ENCODE assay signal across 17 cellular contexts in genomic region chr3:85110393-85110792, GRCh38.
DNase-seq lines count a peak whose midpoint lies in the region; ATAC-seq and TF ChIP-seq lines count a peak whose summit lies in the region.
"Had no signal": no experiment of that assay in that cellular context is flagged by ENCODE, and none has a peak within 500 bp of the region (broad histone marks: within the 10 kb centered on the region; RNA-seq: fewer than 3 reads in every experiment).

No MANE protein-coding gene starts in this region.

- DNase-seq in Calu3, result no peak
- no peak for DNase-seq in foreskin keratinocyte
- DNase-seq in activated CD4-positive, alpha-beta T cell treated with anti-CD3 and anti-CD28 coated beads, Interleukin-2, amount 10 ng/mL, durations not matched to agents 24 days and 14 days, result no peak
- DNase-seq in kidney glomerular epithelial cell (lab: John Stamatoyannopoulos, UW), result no peak
- no peak for DNase-seq in gastrocnemius medialis
- DNase-seq: ACHN; CD4-positive, alpha-beta memory T cell; DMS153; DMS79 treated with DMSO at 0.1 percent for 48 hours; EL; GOT3; H9 had no signal

- H3K4me1 ChIP-seq in OCI-LY3 (ENCODE audit: low read length) (no peaks in the 10 kb centered on the region), foreskin keratinocyte (no peaks in the 10 kb centered on the region), gastrocnemius medialis (no peaks in the 10 kb centered on the region)

- no peaks in the 10 kb centered on the region for H3F3A ChIP-seq in SU-DHL-6 (ENCODE audit: insufficient read depth)

- in situ Hi-C loops in gastrocnemius medialis (cut with MboI; ENCODE audit: low sequenced_read_pairs in 4 of 4), result no loop called here

- H3K9ac ChIP-seq in OCI-LY3 (ENCODE audit: low read length), result no peak overlapping the region
- H3K9ac ChIP-seq in SU-DHL-6 (ENCODE audit: low read length), result no peak overlapping the region

- CTCF ChIA-PET in Calu3 (lab: Charles Lee), result interaction anchor here (1.3 to 1.5 kb wide), 2 partner anchors 83 to 250 kb away, joined by 3 to 7 read pairs; no protein-coding TSS in a partner anchor

- H3K9me3 ChIP-seq in OCI-LY3 (ENCODE audit: insufficient read depth, low read length) (no peaks in the 10 kb centered on the region), SU-DHL-6 (ENCODE audit: insufficient read depth, low read length) (no peaks in the 10 kb centered on the region), gastrocnemius medialis (no peaks in the 10 kb centered on the region)

- H3K27me3 Mint-ChIP-seq in Calu3 (ENCODE audit: unreplicated experiment), result no peaks in the 10 kb centered on the region
- H3K27me3 Mint-ChIP-seq in activated CD4-positive, alpha-beta T cell treated with anti-CD3 and anti-CD28 coated beads, Interleukin-2, amount 10 ng/mL, durations not matched to agents 24 days and 14 days, result no peaks in the 10 kb centered on the region
- H3K27me3 Mint-ChIP-seq: B cell; CD4-positive, alpha-beta memory T cell had no signal

- H3K36me3 ChIP-seq in OCI-LY3 (replicated peaks; ENCODE audit: low read depth, low read length) (no peaks in the 10 kb centered on the region), SU-DHL-6 (ENCODE audit: low read length) (no peaks in the 10 kb centered on the region), gastrocnemius medialis (no peaks in the 10 kb centered on the region)

- TF ChIP-seq CTCF in Calu3 (IDR thresholded peaks at IDR 0.05; ENCODE audit: unreplicated experiment) (no peak), OCI-LY3 (IDR thresholded peaks at IDR 0.05; ENCODE audit: low read depth, low read length) (0 out of 2 replicates have a peak, but pooled peaks have one; percentile 14), SU-DHL-6 (IDR thresholded peaks at IDR 0.05; ENCODE audit: insufficient read depth, low read length, poor library complexity, severe bottlenecking) (no peak), foreskin keratinocyte (conservative IDR thresholded peaks at IDR 0.05) (peak; percentile 40), gastrocnemius medialis (IDR thresholded peaks at IDR 0.05 in 4 of 5, conservative IDR thresholded peaks at IDR 0.05 in 1 of 5) (no peak)

- no peaks in the 10 kb centered on the region for H3K36me3 Mint-ChIP-seq in Calu3 (ENCODE audit: insufficient read depth, unreplicated experiment)
- no peaks in the 10 kb centered on the region for H3K36me3 Mint-ChIP-seq in activated CD4-positive, alpha-beta T cell treated with anti-CD3 and anti-CD28 coated beads, Interleukin-2, amount 10 ng/mL, durations not matched to agents 24 days and 14 days (ENCODE audit: low read depth)
- H3K36me3 Mint-ChIP-seq: CD4-positive, alpha-beta memory T cell had no signal

- H2AFZ ChIP-seq in OCI-LY3 (ENCODE audit: low read depth, low read length) (no peak overlapping the region), SU-DHL-6 (ENCODE audit: low read depth, low read length, severe bottlenecking) (peak overlapping the region; percentile 19)

- H3K9me2 ChIP-seq in SU-DHL-6 (replicated peaks; ENCODE audit: insufficient read depth, low read length), result no peaks in the 10 kb centered on the region; the same call in 1 of the 2 replicates

- no peaks in the 10 kb centered on the region for H3K9me3 Mint-ChIP-seq in Calu3 (ENCODE audit: low read depth, unreplicated experiment)
- H3K9me3 Mint-ChIP-seq in activated CD4-positive, alpha-beta T cell treated with anti-CD3 and anti-CD28 coated beads, Interleukin-2, amount 10 ng/mL, durations not matched to agents 24 days and 14 days, result no peaks in the 10 kb centered on the region
- H3K9me3 Mint-ChIP-seq: H9 had no signal

- no peak for ATAC-seq in foreskin keratinocyte
- ATAC-seq in HG02571 (IDR thresholded peaks at IDR 0.05; ENCODE audit: unreplicated experiment), result no peak
- ATAC-seq in gastrocnemius medialis, result no peak

- no peak overlapping the region for H3K4me3 Mint-ChIP-seq in Calu3 (ENCODE audit: low read depth, unreplicated experiment)
- no peak overlapping the region for H3K4me3 Mint-ChIP-seq in activated CD4-positive, alpha-beta T cell treated with anti-CD3 and anti-CD28 coated beads, Interleukin-2, amount 10 ng/mL, durations not matched to agents 24 days and 14 days
- H3K4me3 Mint-ChIP-seq: B cell; CD4-positive, alpha-beta memory T cell; H9 had no signal

- H3K4me3 ChIP-seq in OCI-LY3 (ENCODE audit: low read length), result no peak overlapping the region
- H3K4me3 ChIP-seq in SU-DHL-6 (ENCODE audit: insufficient read depth, low read length, poor library complexity, severe bottlenecking), result no peak overlapping the region
- H3K4me3 ChIP-seq in gastrocnemius medialis, result no peak overlapping the region

- BruUV-seq in Calu3 (replicated peaks; lab: Mats Ljungman, UMichigan), result no TSS peak

- TF ChIP-seq POLR2A in gastrocnemius medialis (IDR thresholded peaks at IDR 0.05), result no peak

- H3K27ac ChIP-seq in OCI-LY3 (ENCODE audit: low read length), result no peak overlapping the region
- no peak overlapping the region for H3K27ac ChIP-seq in SU-DHL-6 (ENCODE audit: low read depth, low read length)
- no peak overlapping the region for H3K27ac ChIP-seq in foreskin keratinocyte
- H3K27ac ChIP-seq in gastrocnemius medialis, result no peak overlapping the region
- H3K27ac ChIP-seq: C4-2B had no signal

- intact Hi-C loops in Calu3 (cut with micrococcal nuclease; ENCODE audit: unreplicated experiment) (loop anchor here (1.0 to 2.0 kb wide), 4 partner anchors 82 to 466 kb away; no protein-coding TSS in a partner anchor), gastrocnemius medialis (cut with DNase I; ENCODE audit: low total_unique reads) (no loop called here)
- intact Hi-C loops in activated CD4-positive, alpha-beta T cell treated with anti-CD3 and anti-CD28 coated beads, Interleukin-2, amount 10 ng/mL, durations not matched to agents 24 days and 14 days (cut with micrococcal nuclease), result no loop called here

- H4K20me1 ChIP-seq in OCI-LY3 (ENCODE audit: insufficient read depth, low read length) (no peaks in the 10 kb centered on the region), SU-DHL-6 (ENCODE audit: low read depth, low read length) (no peaks in the 10 kb centered on the region)

- no peak overlapping the region for H3K4me2 ChIP-seq in OCI-LY3 (ENCODE audit: low read length)
- H3K4me2 ChIP-seq in SU-DHL-6 (ENCODE audit: low read depth, low read length, poor library complexity, severe bottlenecking), result no peak overlapping the region

- H3K4me1 Mint-ChIP-seq in Calu3 (ENCODE audit: low read depth, unreplicated experiment), result peaks cover 13% of the 10 kb centered on the region
- H3K4me1 Mint-ChIP-seq in activated CD4-positive, alpha-beta T cell treated with anti-CD3 and anti-CD28 coated beads, Interleukin-2, amount 10 ng/mL, durations not matched to agents 24 days and 14 days, result no peaks in the 10 kb centered on the region
- H3K4me1 Mint-ChIP-seq: B cell; CD4-positive, alpha-beta memory T cell had no signal

- H3K27ac Mint-ChIP-seq in Calu3 (ENCODE audit: unreplicated experiment), result peak overlapping the region; percentile 34
- H3K27ac Mint-ChIP-seq in activated CD4-positive, alpha-beta T cell treated with anti-CD3 and anti-CD28 coated beads, Interleukin-2, amount 10 ng/mL, durations not matched to agents 24 days and 14 days, result no peak overlapping the region
- H3K27ac Mint-ChIP-seq: B cell; CD4-positive, alpha-beta memory T cell; H9 had no signal

- H3K27me3 ChIP-seq in OCI-LY3 (ENCODE audit: low read depth, low read length) (no peaks in the 10 kb centered on the region), SU-DHL-6 (ENCODE audit: low read length) (no peaks in the 10 kb centered on the region), foreskin keratinocyte (no peaks in the 10 kb centered on the region), gastrocnemius medialis (no peaks in the 10 kb centered on the region)

- H3K79me2 ChIP-seq in OCI-LY3 (ENCODE audit: low read length), result no peaks in the 10 kb centered on the region
- H3K79me2 ChIP-seq in SU-DHL-6 (ENCODE audit: insufficient read depth, low read length), result no peaks in the 10 kb centered on the region

Comparison
In these comparisons a context has a peak if more than half of its experiments do, and no peak if none do; other contexts are left out.
1. CTCF ChIP-seq: peak in OCI-LY3 (single experiment) and foreskin keratinocyte (single experiment); none in Calu3 (single experiment), SU-DHL-6 (single experiment) and gastrocnemius medialis (0 of 5).